14 cellular contexts compared by ENCODE assay signal in genomic region chr6:109772961-109773431, GRCh38.
DNase-seq lines count a peak whose midpoint lies in the region; ATAC-seq and TF ChIP-seq lines count a peak whose summit lies in the region.
"Had no signal": no experiment of that assay in that cellular context is flagged by ENCODE, and none has a peak within 500 bp of the region (broad histone marks: within the 10 kb centered on the region; RNA-seq: fewer than 3 reads in every experiment).

No MANE protein-coding gene starts in this region.

- H3K27me3 ChIP-seq in BJ (ENCODE audit: control insufficient read depth, insufficient read depth, low read length): no peaks in the 10 kb centered on the region
- no peaks in the 10 kb centered on the region for H3K27me3 ChIP-seq in right lobe of liver
- no peaks in the 10 kb centered on the region for H3K27me3 ChIP-seq in vagina
- H3K27me3 ChIP-seq: foreskin keratinocyte had no signal

- H3K9me3 ChIP-seq in right lobe of liver: no peaks in the 10 kb centered on the region
- no peaks in the 10 kb centered on the region for H3K9me3 ChIP-seq in vagina

- TF ChIP-seq POLR2A in right lobe of liver (IDR thresholded peaks at IDR 0.05) (no peak), vagina (IDR thresholded peaks at IDR 0.05) (no peak)

- intact Hi-C loops in right lobe of liver (cut with DNase I): no loop called here
- intact Hi-C loops in vagina (cut with DNase I): no loop called here

- peak overlapping the region in 1 of 3 donors; percentile 56 for H3K27ac ChIP-seq in right lobe of liver
- no peak overlapping the region for H3K27ac ChIP-seq in vagina
- H3K27ac ChIP-seq: foreskin keratinocyte had no signal

- CTCF ChIA-PET in BJ (lab: Yijun Ruan, JAX): interaction anchor here (0.9 kb wide), 1 partner anchor 68 kb away, joined by 3 read pairs; no protein-coding TSS in a partner anchor

- POLR2A ChIA-PET in BJ (lab: Charles Lee): no interaction called here

- DNase-seq in BJ (ENCODE audit: low read depth) (peak; percentile 64), LNCaP clone FGC (ENCODE audit: low read depth) (peak; percentile 72), amniotic epithelial cell (ENCODE audit: low read depth) (peak; percentile 83), right lobe of liver (peak; percentile 76 to 83 (median 78)), D341Med (ENCODE audit: low spot score) (no peak), vagina (ENCODE audit: extremely low spot score in 2 of 2) (no peak), NCI-H2171 (lab: John Stamatoyannopoulos, UW) (no peak)
- no peak for DNase-seq in activated CD8-positive, alpha-beta memory T cell treated with anti-CD3 and anti-CD28 coated beads, Interleukin-2, amount 50 U/mL, for 48 hours
- DNase-seq: activated CD4-positive, alpha-beta T cell treated with anti-CD3 and anti-CD28 coated beads, Interleukin-2, amount 50 U/mL, for 4 hours; activated naive CD4-positive, alpha-beta T cell treated with anti-CD3 and anti-CD28 coated beads for 36 hours; cortex of kidney; foreskin keratinocyte; Kasumi-1 had no signal

- peak; percentile 68 to 80 (median 78) for ATAC-seq in right lobe of liver
- ATAC-seq: foreskin keratinocyte, HCT116 had no signal

- TF ChIP-seq CTCF in BJ (IDR thresholded peaks at IDR 0.05; ENCODE audit: insufficient read depth, low read depth, low read length): no peak
- no peak for TF ChIP-seq CTCF in LNCaP clone FGC (IDR thresholded peaks at IDR 0.05; ENCODE audit: control insufficient read depth, extremely low read depth, insufficient read depth)
- TF ChIP-seq CTCF in right lobe of liver (IDR thresholded peaks at IDR 0.05): no peak
- no peak for TF ChIP-seq CTCF in vagina (IDR thresholded peaks at IDR 0.05)

- H3K4me1 ChIP-seq in right lobe of liver (peaks cover 0 to 16% (median 0%) of the 10 kb centered on the region in 4 donors), vagina (no peaks in the 10 kb centered on the region)
- H3K4me1 ChIP-seq: foreskin keratinocyte had no signal

- no peak overlapping the region for H3K4me3 ChIP-seq in BJ (ENCODE audit: low read depth, low read length)
- H3K4me3 ChIP-seq in LNCaP clone FGC (ENCODE audit: low read depth, low read length): no peak overlapping the region
- H3K4me3 ChIP-seq in right lobe of liver: no peak overlapping the region
- no peak overlapping the region for H3K4me3 ChIP-seq in vagina

- H3K36me3 ChIP-seq in BJ (ENCODE audit: control insufficient read depth, insufficient read depth, low read length) (no peaks in the 10 kb centered on the region), right lobe of liver (no peaks in the 10 kb centered on the region), vagina (peaks cover 0 to 11% of the 10 kb centered on the region in 2 donors)

Comparison
In these comparisons a context has a peak if more than half of its experiments do, and no peak if none do; other contexts are left out.
1. DNase-seq: peak in BJ (single experiment), LNCaP clone FGC (single experiment), amniotic epithelial cell (single experiment) and right lobe of liver (3 of 3); none in D341Med (single experiment), vagina (0 of 2), activated CD8-positive, alpha-beta memory T cell treated with anti-CD3 and anti-CD28 coated beads, Interleukin-2, amount 50 U/mL, for 48 hours (single experiment) and NCI-H2171 (single experiment).